1 cellular context compared by ENCODE assay signal in genomic region chr20:46903937-46904336, GRCh38.
TF ChIP-seq lines count a peak whose summit lies in the region.

No MANE protein-coding gene starts in this region.

TF ChIP-seq in GM23338, 12 proteins besides CTCF, POLR2A, EP300 and RAD21:
- TF ChIP-seq, protein P1, sequence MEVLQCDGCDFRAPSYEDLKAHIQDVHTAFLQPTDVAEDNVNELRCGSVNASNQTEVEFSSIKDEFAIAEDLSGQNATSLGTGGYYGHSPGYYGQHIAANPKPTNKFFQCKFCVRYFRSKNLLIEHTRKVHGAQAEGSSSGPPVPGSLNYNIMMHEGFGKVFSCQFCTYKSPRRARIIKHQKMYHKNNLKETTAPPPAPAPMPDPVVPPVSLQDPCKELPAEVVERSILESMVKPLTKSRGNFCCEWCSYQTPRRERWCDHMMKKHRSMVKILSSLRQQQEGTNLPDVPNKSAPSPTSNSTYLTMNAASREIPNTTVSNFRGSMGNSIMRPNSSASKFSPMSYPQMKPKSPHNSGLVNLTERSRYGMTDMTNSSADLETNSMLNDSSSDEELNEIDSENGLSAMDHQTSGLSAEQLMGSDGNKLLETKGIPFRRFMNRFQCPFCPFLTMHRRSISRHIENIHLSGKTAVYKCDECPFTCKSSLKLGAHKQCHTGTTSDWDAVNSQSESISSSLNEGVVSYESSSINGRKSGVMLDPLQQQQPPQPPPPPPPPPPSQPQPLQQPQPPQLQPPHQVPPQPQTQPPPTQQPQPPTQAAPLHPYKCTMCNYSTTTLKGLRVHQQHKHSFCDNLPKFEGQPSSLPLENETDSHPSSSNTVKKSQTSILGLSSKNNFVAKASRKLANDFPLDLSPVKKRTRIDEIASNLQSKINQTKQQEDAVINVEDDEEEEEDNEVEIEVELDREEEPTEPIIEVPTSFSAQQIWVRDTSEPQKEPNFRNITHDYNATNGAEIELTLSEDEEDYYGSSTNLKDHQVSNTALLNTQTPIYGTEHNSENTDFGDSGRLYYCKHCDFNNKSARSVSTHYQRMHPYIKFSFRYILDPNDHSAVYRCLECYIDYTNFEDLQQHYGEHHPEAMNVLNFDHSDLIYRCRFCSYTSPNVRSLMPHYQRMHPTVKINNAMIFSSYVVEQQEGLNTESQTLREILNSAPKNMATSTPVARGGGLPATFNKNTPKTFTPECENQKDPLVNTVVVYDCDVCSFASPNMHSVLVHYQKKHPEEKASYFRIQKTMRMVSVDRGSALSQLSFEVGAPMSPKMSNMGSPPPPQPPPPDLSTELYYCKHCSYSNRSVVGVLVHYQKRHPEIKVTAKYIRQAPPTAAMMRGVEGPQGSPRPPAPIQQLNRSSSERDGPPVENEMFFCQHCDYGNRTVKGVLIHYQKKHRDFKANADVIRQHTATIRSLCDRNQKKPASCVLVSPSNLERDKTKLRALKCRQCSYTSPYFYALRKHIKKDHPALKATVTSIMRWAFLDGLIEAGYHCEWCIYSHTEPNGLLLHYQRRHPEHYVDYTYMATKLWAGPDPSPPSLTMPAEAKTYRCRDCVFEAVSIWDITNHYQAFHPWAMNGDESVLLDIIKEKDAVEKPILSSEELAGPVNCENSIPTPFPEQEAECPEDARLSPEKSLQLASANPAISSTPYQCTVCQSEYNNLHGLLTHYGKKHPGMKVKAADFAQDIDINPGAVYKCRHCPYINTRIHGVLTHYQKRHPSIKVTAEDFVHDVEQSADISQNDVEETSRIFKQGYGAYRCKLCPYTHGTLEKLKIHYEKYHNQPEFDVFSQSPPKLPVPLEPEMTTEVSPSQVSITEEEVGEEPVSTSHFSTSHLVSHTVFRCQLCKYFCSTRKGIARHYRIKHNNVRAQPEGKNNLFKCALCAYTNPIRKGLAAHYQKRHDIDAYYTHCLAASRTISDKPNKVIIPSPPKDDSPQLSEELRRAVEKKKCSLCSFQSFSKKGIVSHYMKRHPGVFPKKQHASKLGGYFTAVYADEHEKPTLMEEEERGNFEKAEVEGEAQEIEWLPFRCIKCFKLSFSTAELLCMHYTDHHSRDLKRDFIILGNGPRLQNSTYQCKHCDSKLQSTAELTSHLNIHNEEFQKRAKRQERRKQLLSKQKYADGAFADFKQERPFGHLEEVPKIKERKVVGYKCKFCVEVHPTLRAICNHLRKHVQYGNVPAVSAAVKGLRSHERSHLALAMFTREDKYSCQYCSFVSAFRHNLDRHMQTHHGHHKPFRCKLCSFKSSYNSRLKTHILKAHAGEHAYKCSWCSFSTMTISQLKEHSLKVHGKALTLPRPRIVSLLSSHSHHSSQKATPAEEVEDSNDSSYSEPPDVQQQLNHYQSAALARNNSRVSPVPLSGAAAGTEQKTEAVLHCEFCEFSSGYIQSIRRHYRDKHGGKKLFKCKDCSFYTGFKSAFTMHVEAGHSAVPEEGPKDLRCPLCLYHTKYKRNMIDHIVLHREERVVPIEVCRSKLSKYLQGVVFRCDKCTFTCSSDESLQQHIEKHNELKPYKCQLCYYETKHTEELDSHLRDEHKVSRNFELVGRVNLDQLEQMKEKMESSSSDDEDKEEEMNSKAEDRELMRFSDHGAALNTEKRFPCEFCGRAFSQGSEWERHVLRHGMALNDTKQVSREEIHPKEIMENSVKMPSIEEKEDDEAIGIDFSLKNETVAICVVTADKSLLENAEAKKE (CRISPR knock-in tag; IDR thresholded peaks at IDR 0.05) = no peak
- TF ChIP-seq ZNF114 (CRISPR knock-in tag; IDR thresholded peaks at IDR 0.05) = no peak
- TF ChIP-seq STAT1 (IDR thresholded peaks at IDR 0.05; ENCODE audit: unreplicated experiment) = no peak
- no peak for TF ChIP-seq EZH2phosphoT487 (IDR thresholded peaks at IDR 0.05; ENCODE audit: unreplicated experiment)
- no peak for TF ChIP-seq NANOG (IDR thresholded peaks at IDR 0.05; ENCODE audit: borderline replicate concordance)
- TF ChIP-seq, protein P2, sequence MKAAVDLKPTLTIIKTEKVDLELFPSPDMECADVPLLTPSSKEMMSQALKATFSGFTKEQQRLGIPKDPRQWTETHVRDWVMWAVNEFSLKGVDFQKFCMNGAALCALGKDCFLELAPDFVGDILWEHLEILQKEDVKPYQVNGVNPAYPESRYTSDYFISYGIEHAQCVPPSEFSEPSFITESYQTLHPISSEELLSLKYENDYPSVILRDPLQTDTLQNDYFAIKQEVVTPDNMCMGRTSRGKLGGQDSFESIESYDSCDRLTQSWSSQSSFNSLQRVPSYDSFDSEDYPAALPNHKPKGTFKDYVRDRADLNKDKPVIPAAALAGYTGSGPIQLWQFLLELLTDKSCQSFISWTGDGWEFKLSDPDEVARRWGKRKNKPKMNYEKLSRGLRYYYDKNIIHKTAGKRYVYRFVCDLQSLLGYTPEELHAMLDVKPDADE (IDR thresholded peaks at IDR 0.05) = no peak
- no peak for TF ChIP-seq POLR2AphosphoS5 (IDR thresholded peaks at IDR 0.05; ENCODE audit: low read depth)
- TF ChIP-seq REST (IDR thresholded peaks at IDR 0.05; ENCODE audit: unreplicated experiment) = no peak
